ENCODE assay signal across 32 cellular contexts in genomic region chr14:31668348-31668747, GRCh38.
DNase-seq lines count a peak whose midpoint lies in the region; ATAC-seq, FAIRE-seq and TF ChIP-seq lines count a peak whose summit lies in the region.
"Had no signal": no experiment of that assay in that cellular context is flagged by ENCODE, and none has a peak within 500 bp of the region (broad histone marks: within the 10 kb centered on the region; RNA-seq: fewer than 3 reads in every experiment).

No MANE protein-coding gene starts in this region.

- 99% methylated on average over 8 of the region's 8 CpGs for WGBS in HepG2 (ENCODE audit: low lambda C conversion rate)
- WGBS in right lobe of liver (ENCODE audit: insufficient coverage, low coverage, low lambda C conversion rate, missing lambda C conversion rate): 69% methylated on average over 2 of the region's 8 CpGs
- no CpG with 5 or more reads among the region's 8 CpGs for WGBS in neuronal stem cell (ENCODE audit: extremely low coverage in 2 of 2, insufficient read length in 2 of 2, insufficient replicate concordance in 1 of 2), 2 donors
- WGBS in body of pancreas, 2 donors: 87 to 96% methylated on average over 3 to 8 of the region's 8 CpGs

- in situ Hi-C loops in HepG2 (cut with HindIII; ENCODE audit: extremely low pct_ligation_motif_present, low pct_unique_long_range_greater_than_20kb): no loop called here

- no peaks in the 10 kb centered on the region for H3K9me2 ChIP-seq in Loucy (replicated peaks; ENCODE audit: low read depth, low read length)

- no peak overlapping the region for H4K8ac ChIP-seq in neuronal stem cell (ENCODE audit: low read depth, low read length)

- FAIRE-seq in HepG2 (lab: Jason Lieb, UNC): no peak
- FAIRE-seq: A204.1, A549, D721Med had no signal

- H3K27ac ChIP-seq in HepG2 (ENCODE audit: extremely low read length, insufficient read depth, low read length) (no peak overlapping the region), right lobe of liver (no peak overlapping the region), neuronal stem cell (replicated peaks; ENCODE audit: low read length) (no peak overlapping the region), body of pancreas (no peak overlapping the region)
- H3K27ac ChIP-seq: 22Rv1; A549; BLaER1; BLaER1 treated with 17β-estradiol and CSF1 and Interleukin-3, amounts not matched to agents 10 nM and 100 nM; C4-2B had no signal

- H3K79me1 ChIP-seq in neuronal stem cell (ENCODE audit: low read depth, low read length): no peaks in the 10 kb centered on the region

- H3K23ac ChIP-seq in neuronal stem cell (ENCODE audit: low read depth, low read length, poor library complexity): no peak overlapping the region

- ATAC-seq in HepG2: peak; percentile 25; the same call in 2 of the 3 replicates
- ATAC-seq in right lobe of liver: no peak
- ATAC-seq in body of pancreas: no peak
- ATAC-seq: A549; CD8-positive, alpha-beta T cell had no signal

- H3K9ac ChIP-seq in HepG2 (ENCODE audit: insufficient read depth, low read depth, low read length) (no peak overlapping the region), Loucy (ENCODE audit: low read depth, low read length, poor library complexity, severe bottlenecking) (no peak overlapping the region), neuronal stem cell (ENCODE audit: low read depth, low read length, poor library complexity) (no peak overlapping the region)
- H3K9ac ChIP-seq: BLaER1; BLaER1 treated with 17β-estradiol and CSF1 and Interleukin-3, amounts not matched to agents 10 nM and 100 nM had no signal

- intact Hi-C loops in HepG2 (cut with micrococcal nuclease; ENCODE audit: unreplicated experiment): no loop called here
- intact Hi-C loops in right lobe of liver (cut with DNase I): no loop called here
- intact Hi-C loops in body of pancreas (cut with DNase I): no loop called here

- H4K91ac ChIP-seq in neuronal stem cell (ENCODE audit: low read depth, low read length, poor library complexity): no peak overlapping the region

- TF ChIP-seq CTCF in HepG2 (CRISPR knock-in tag; IDR thresholded peaks at IDR 0.05) (no peak), right lobe of liver (IDR thresholded peaks at IDR 0.05) (no peak), Loucy (conservative IDR thresholded peaks at IDR 0.05; ENCODE audit: low read length) (no peak), body of pancreas (IDR thresholded peaks at IDR 0.05) (no peak)

- H3F3A ChIP-seq in Loucy (ENCODE audit: low read depth): no peaks in the 10 kb centered on the region

- POLR2A ChIA-PET in HepG2 (lab: Yijun Ruan, JAX): no interaction called here

- no peak overlapping the region for H2BK5ac ChIP-seq in neuronal stem cell (ENCODE audit: low read length)

- no peaks in the 10 kb centered on the region for H3K36me3 ChIP-seq in HepG2 (replicated peaks in 1 of 2; ENCODE audit: control insufficient read depth in 1 of 2, insufficient read depth in 2 of 2, low read length in 2 of 2)
- no peaks in the 10 kb centered on the region for H3K36me3 ChIP-seq in right lobe of liver
- no peaks in the 10 kb centered on the region for H3K36me3 ChIP-seq in Loucy (ENCODE audit: insufficient read depth, low read length)
- no peaks in the 10 kb centered on the region for H3K36me3 ChIP-seq in neuronal stem cell (replicated peaks in 1 of 2; ENCODE audit: control insufficient read depth in 2 of 2, insufficient read depth in 2 of 2, low read length in 2 of 2)
- no peaks in the 10 kb centered on the region for H3K36me3 ChIP-seq in body of pancreas (replicated peaks in 1 of 2; ENCODE audit: insufficient read depth in 1 of 2, low read depth in 2 of 2)
- H3K36me3 ChIP-seq: BE2C, BLaER1 had no signal

- H3K4me2 ChIP-seq in HepG2 (ENCODE audit: low read depth, low read length) (no peak overlapping the region), Loucy (ENCODE audit: low read depth, low read length, poor library complexity, severe bottlenecking) (peak overlapping the region; percentile 61), neuronal stem cell (ENCODE audit: insufficient read depth, low read length, poor library complexity, severe bottlenecking) (no peak overlapping the region)
- H3K4me2 ChIP-seq: A549; BLaER1; BLaER1 treated with 17β-estradiol and CSF1 and Interleukin-3, amounts not matched to agents 10 nM and 100 nM had no signal

- H2AFZ ChIP-seq in HepG2 (ENCODE audit: low read length) (no peak overlapping the region), Loucy (ENCODE audit: low read length) (no peak overlapping the region), neuronal stem cell (ENCODE audit: low read length) (no peak overlapping the region)

- TF ChIP-seq POLR2A in HepG2 (IDR thresholded peaks at IDR 0.05; ENCODE audit: insufficient read depth in 1 of 2, low read depth in 2 of 2, low read length in 2 of 2) (no peak), right lobe of liver (IDR thresholded peaks at IDR 0.05) (no peak), body of pancreas (IDR thresholded peaks at IDR 0.05) (no peak)

- no peak for TF ChIP-seq RAD21 in HepG2 (CRISPR knock-in tag; IDR thresholded peaks at IDR 0.05)

- H2AK5ac ChIP-seq in neuronal stem cell (ENCODE audit: low read depth, low read length): no peak overlapping the region

- DNase-seq in HepG2 (ENCODE audit: low spot score) (no peak), right lobe of liver (no peak), neuronal stem cell (ENCODE audit: low spot score) (no peak), body of pancreas (no peak), COR-L47 (lab: John Stamatoyannopoulos, UW) (no peak)
- DNase-seq: 8988T; ACHN; AML-193; BE2C; C1 segment of cervical spinal cord; Caco-2; Calu3; CD4-positive, alpha-beta memory T cell; CD4-positive, alpha-beta T cell; CD4-positive, CD25-positive, alpha-beta regulatory T cell; CD8-positive, alpha-beta memory T cell; CD8-positive, alpha-beta T cell; DMS 273 treated with DMSO at 0.1 percent for 48 hours; DMS153; DMS53; DMS79; DMS79 treated with DMSO at 0.1 percent for 48 hours; DND-41; EL had no signal

- H3K4me3 ChIP-seq in HepG2 (replicated peaks in 1 of 3; ENCODE audit: insufficient read depth in 1 of 3, low read depth in 2 of 3, low read length in 3 of 3): no peak overlapping the region
- no peak overlapping the region for H3K4me3 ChIP-seq in right lobe of liver
- H3K4me3 ChIP-seq in Loucy (ENCODE audit: low read length, poor library complexity, severe bottlenecking): peak overlapping the region; percentile 36
- no peak overlapping the region for H3K4me3 ChIP-seq in neuronal stem cell (ENCODE audit: low read length in 2 of 2)
- H3K4me3 ChIP-seq in body of pancreas: no peak overlapping the region
- H3K4me3 ChIP-seq: A549; BLaER1; BLaER1 treated with 17β-estradiol and CSF1 and Interleukin-3, amounts not matched to agents 10 nM and 100 nM had no signal

- H3K9me3 ChIP-seq in HepG2 (ENCODE audit: low read length) (no peaks in the 10 kb centered on the region), right lobe of liver (no peaks in the 10 kb centered on the region), Loucy (ENCODE audit: insufficient read depth, low read depth, low read length) (peaks cover 7% of the 10 kb centered on the region; the same call in 1 of the 2 replicates), neuronal stem cell (replicated peaks in 1 of 2; ENCODE audit: control insufficient read depth in 2 of 2, insufficient read depth in 1 of 2, low read depth in 1 of 2, low read length in 2 of 2) (peaks cover 1 to 4% of the 10 kb centered on the region in 2 donors), body of pancreas (no peaks in the 10 kb centered on the region)
- H3K9me3 ChIP-seq: A549, BE2C, Caco-2 had no signal

- H2BK120ac ChIP-seq in neuronal stem cell (ENCODE audit: low read depth, low read length): no peak overlapping the region

- H3K79me2 ChIP-seq in HepG2 (ENCODE audit: insufficient read depth, low read length): no peaks in the 10 kb centered on the region
- H3K79me2 ChIP-seq in Loucy (ENCODE audit: insufficient read depth, low read length): no peaks in the 10 kb centered on the region

- no peak overlapping the region for H3K4ac ChIP-seq in neuronal stem cell (ENCODE audit: low read length)

- no peak overlapping the region for H2BK15ac ChIP-seq in neuronal stem cell (ENCODE audit: low read length)

- peak overlapping the region; percentile 3 for H3K14ac ChIP-seq in neuronal stem cell (ENCODE audit: low read length)

- TF ChIP-seq EP300 in HepG2 (IDR thresholded peaks at IDR 0.05; ENCODE audit: low read depth in 2 of 2, low read length in 2 of 2) (no peak), HepG2 (CRISPR knock-in tag; IDR thresholded peaks at IDR 0.05; ENCODE audit: borderline replicate concordance) (no peak)

- BruUV-seq in HepG2 (replicated peaks; lab: Mats Ljungman, UMichigan): no TSS peak

- H3K4me1 ChIP-seq in HepG2 (ENCODE audit: insufficient read depth, low read length) (no peaks in the 10 kb centered on the region; the same call in 1 of the 2 replicates), right lobe of liver (no peaks in the 10 kb centered on the region), Loucy (ENCODE audit: insufficient read depth, low read length, poor library complexity, severe bottlenecking) (peaks cover 13% of the 10 kb centered on the region), neuronal stem cell (ENCODE audit: control insufficient read depth in 2 of 2, insufficient read depth in 1 of 2, low read depth in 1 of 2, low read length in 2 of 2) (no peaks in the 10 kb centered on the region), body of pancreas (no peaks in the 10 kb centered on the region)
- H3K4me1 ChIP-seq: A549; BE2C; BLaER1; BLaER1 treated with 17β-estradiol and CSF1 and Interleukin-3, amounts not matched to agents 10 nM and 100 nM had no signal

- no peak overlapping the region for H2BK12ac ChIP-seq in neuronal stem cell (ENCODE audit: low read length)

- no peak overlapping the region for H3K18ac ChIP-seq in neuronal stem cell (ENCODE audit: low read length)

- CTCF ChIA-PET in HepG2 (lab: Yijun Ruan, JAX; ENCODE audit: low intra/inter-chr PET ratio, low total read pairs): no interaction called here

- no peaks in the 10 kb centered on the region for H4K20me1 ChIP-seq in HepG2 (ENCODE audit: insufficient read depth, low read length)
- no peaks in the 10 kb centered on the region for H4K20me1 ChIP-seq in Loucy (ENCODE audit: insufficient read depth, low read length, poor library complexity, severe bottlenecking)
- H4K20me1 ChIP-seq: BLaER1; BLaER1 treated with 17β-estradiol and CSF1 and Interleukin-3, amounts not matched to agents 10 nM and 100 nM had no signal

- H3K27me3 ChIP-seq in HepG2 (ENCODE audit: control insufficient read depth in 1 of 2, insufficient read depth in 2 of 2, low read length in 2 of 2) (no peaks in the 10 kb centered on the region), right lobe of liver (no peaks in the 10 kb centered on the region), Loucy (ENCODE audit: insufficient read depth, low read length, poor library complexity, severe bottlenecking) (no peaks in the 10 kb centered on the region), neuronal stem cell (ENCODE audit: control insufficient read depth in 3 of 3, insufficient read depth in 3 of 3, low read depth in 1 of 3, low read length in 3 of 3) (no peaks in the 10 kb centered on the region), body of pancreas (no peaks in the 10 kb centered on the region)
- H3K27me3 ChIP-seq: BE2C; BLaER1; BLaER1 treated with 17β-estradiol and CSF1 and Interleukin-3, amounts not matched to agents 10 nM and 100 nM had no signal

TF ChIP-seq in HepG2, 621 proteins besides CTCF, POLR2A, EP300 and RAD21 (continues in another document):
- TF ChIP-seq FOXM1 (CRISPR knock-in tag; IDR thresholded peaks at IDR 0.05): no peak
